In genomic region chr5:81506378-81506777, GRCh38 we compare ENCODE assay signal across 11 cellular contexts.
A peak's percentile ranks its signal among the peaks of the same experiment; 100 is the strongest.
DNase-seq lines count a peak whose midpoint lies in the region; ATAC-seq, FAIRE-seq and TF ChIP-seq lines count a peak whose summit lies in the region.
"Had no signal": no experiment of that assay in that cellular context is flagged by ENCODE, and none has a peak within 500 bp of the region (broad histone marks: within the 10 kb centered on the region; RNA-seq: fewer than 3 reads in every experiment).

No MANE protein-coding gene starts in this region.

- H3K9me3 ChIP-seq in liver (ENCODE audit: control insufficient read depth in 4 of 4, low read length in 3 of 4) (no peaks in the 10 kb centered on the region), HepG2 (ENCODE audit: low read length) (no peaks in the 10 kb centered on the region), esophagus muscularis mucosa (no peaks in the 10 kb centered on the region), mucosa of descending colon (no peaks in the 10 kb centered on the region)
- no peaks in the 10 kb centered on the region for H3K9me3 ChIP-seq in effector memory CD4-positive, alpha-beta T cell (ENCODE audit: control insufficient read depth, low read length)

- no peak for TF ChIP-seq RAD21 in liver (IDR thresholded peaks at IDR 0.05)
- TF ChIP-seq RAD21 in HepG2 (CRISPR knock-in tag; IDR thresholded peaks at IDR 0.05), result no peak

- H3K9me3 Mint-ChIP-seq in HFFc6, result no peaks in the 10 kb centered on the region
- H3K9me3 Mint-ChIP-seq: activated naive CD8-positive, alpha-beta T cell treated with anti-CD3 and anti-CD28 coated beads, Interleukin-2, amount 50 U/mL, for 24 hours had no signal

- no peak overlapping the region for H3K4me2 ChIP-seq in HepG2 (ENCODE audit: low read depth, low read length)

- TF ChIP-seq EP300 in HepG2 (IDR thresholded peaks at IDR 0.05; ENCODE audit: low read depth in 2 of 2, low read length in 2 of 2) (no peak), HepG2 (CRISPR knock-in tag; IDR thresholded peaks at IDR 0.05; ENCODE audit: borderline replicate concordance) (no peak), esophagus muscularis mucosa (IDR thresholded peaks at IDR 0.05) (no peak)

- TF ChIP-seq POLR2A in HepG2 (IDR thresholded peaks at IDR 0.05; ENCODE audit: insufficient read depth in 1 of 2, low read depth in 2 of 2, low read length in 2 of 2) (no peak), esophagus muscularis mucosa (IDR thresholded peaks at IDR 0.05; ENCODE audit: low read depth) (no peak)

- DNase-seq in HepG2 (ENCODE audit: low spot score) (no peak), esophagus muscularis mucosa (ENCODE audit: extremely low spot score) (no peak), HFFc6 (no peak), mucosa of descending colon (no peak)
- DNase-seq in effector memory CD4-positive, alpha-beta T cell, result no peak

- peaks cover 11% of the 10 kb centered on the region for H3K36me3 Mint-ChIP-seq in HFFc6 (ENCODE audit: low read depth)

- no peak for FAIRE-seq in HepG2 (lab: Jason Lieb, UNC)
- FAIRE-seq: urothelium cell line had no signal

- H3K4me1 ChIP-seq in liver (ENCODE audit: control insufficient read depth in 4 of 4, insufficient read depth in 4 of 4, low read length in 3 of 4), result peaks cover 0 to 9% (median 0%) of the 10 kb centered on the region in 4 donors
- no peaks in the 10 kb centered on the region for H3K4me1 ChIP-seq in HepG2 (ENCODE audit: insufficient read depth, low read length)
- H3K4me1 ChIP-seq in esophagus muscularis mucosa, result peaks cover 10 to 25% (median 19%) of the 10 kb centered on the region in 4 donors
- H3K4me1 ChIP-seq in rectal smooth muscle tissue (ENCODE audit: control insufficient read depth, insufficient read depth, low read length), result no peaks in the 10 kb centered on the region
- H3K4me1 ChIP-seq in effector memory CD4-positive, alpha-beta T cell (ENCODE audit: control insufficient read depth, insufficient read depth, low read length, poor library complexity, severe bottlenecking), result no peaks in the 10 kb centered on the region
- no peaks in the 10 kb centered on the region for H3K4me1 ChIP-seq in mucosa of descending colon (ENCODE audit: low read depth)

- H3K27me3 ChIP-seq in liver (ENCODE audit: control insufficient read depth in 4 of 4, insufficient read depth in 4 of 4, low read length in 3 of 4) (no peaks in the 10 kb centered on the region), HepG2 (ENCODE audit: control insufficient read depth in 1 of 2, insufficient read depth in 2 of 2, low read length in 2 of 2) (no peaks in the 10 kb centered on the region), esophagus muscularis mucosa (no peaks in the 10 kb centered on the region), rectal smooth muscle tissue (ENCODE audit: control insufficient read depth, insufficient read depth, low read length) (no peaks in the 10 kb centered on the region)
- no peaks in the 10 kb centered on the region for H3K27me3 ChIP-seq in effector memory CD4-positive, alpha-beta T cell (replicated peaks; ENCODE audit: control insufficient read depth, insufficient read depth, low read length, poor library complexity, severe bottlenecking)

- H3K4me3 Mint-ChIP-seq in HFFc6, result no peak overlapping the region
- H3K4me3 Mint-ChIP-seq: activated naive CD8-positive, alpha-beta T cell treated with anti-CD3 and anti-CD28 coated beads, Interleukin-2, amount 50 U/mL, for 24 hours; activated T-helper 17 cell treated with anti-CD3 and anti-CD28 coated beads, Interleukin-2, amount 50 U/mL, for 72 hours had no signal

- POLR2A ChIA-PET in HepG2 (lab: Yijun Ruan, JAX), result no interaction called here

- WGBS in liver, result 28% methylated on average over 1 of the region's 1 CpG
- WGBS in HepG2 (ENCODE audit: low lambda C conversion rate), result 0% methylated on average over 1 of the region's 1 CpG
- 59% methylated on average over 1 of the region's 1 CpG for WGBS in esophagus muscularis mucosa

- H2AFZ ChIP-seq in HepG2 (ENCODE audit: low read length), result no peak overlapping the region

- CTCF ChIA-PET in HepG2 (lab: Yijun Ruan, JAX; ENCODE audit: low intra/inter-chr PET ratio, low total read pairs), result interaction anchor here (1.6 to 1.9 kb wide), 2 partner anchors 660 to 720 kb away, joined by 7 to 10 read pairs; no protein-coding TSS in a partner anchor

- no TSS peak for BruUV-seq in HepG2 (replicated peaks; lab: Mats Ljungman, UMichigan)

- H3K27ac Mint-ChIP-seq in HFFc6, result no peak overlapping the region; the same call in 1 of the 2 replicates
- H3K27ac Mint-ChIP-seq: activated naive CD8-positive, alpha-beta T cell treated with anti-CD3 and anti-CD28 coated beads, Interleukin-2, amount 50 U/mL, for 24 hours; activated T-helper 17 cell treated with anti-CD3 and anti-CD28 coated beads, Interleukin-2, amount 50 U/mL, for 72 hours had no signal

- intact Hi-C loops in HepG2 (cut with micrococcal nuclease; ENCODE audit: unreplicated experiment) (loop anchor here (2.0 to 10.0 kb wide), 2 partner anchors 82 to 332 kb away; no protein-coding TSS in a partner anchor), esophagus muscularis mucosa (cut with DNase I) (loop anchor here (2.0 to 5.0 kb wide), 2 partner anchors 79 to 346 kb away; no protein-coding TSS in a partner anchor), mucosa of descending colon (cut with DNase I, micrococcal nuclease) (loop anchor here (10.0 kb wide), 2 partner anchors 238 to 348 kb away; no protein-coding TSS in a partner anchor)

- H3K36me3 ChIP-seq in liver (ENCODE audit: control insufficient read depth in 4 of 4, insufficient read depth in 3 of 4, low read depth in 1 of 4, low read length in 3 of 4), result no peaks in the 10 kb centered on the region
- no peaks in the 10 kb centered on the region for H3K36me3 ChIP-seq in HepG2 (replicated peaks in 1 of 2; ENCODE audit: control insufficient read depth in 1 of 2, insufficient read depth in 2 of 2, low read length in 2 of 2)
- H3K36me3 ChIP-seq in esophagus muscularis mucosa, result no peaks in the 10 kb centered on the region
- no peaks in the 10 kb centered on the region for H3K36me3 ChIP-seq in rectal smooth muscle tissue (ENCODE audit: control insufficient read depth, insufficient read depth, low read length)
- no peaks in the 10 kb centered on the region for H3K36me3 ChIP-seq in effector memory CD4-positive, alpha-beta T cell (ENCODE audit: control insufficient read depth, insufficient read depth, low read length)
- no peaks in the 10 kb centered on the region for H3K36me3 ChIP-seq in mucosa of descending colon (ENCODE audit: low read depth)

- H3K9ac ChIP-seq in liver (ENCODE audit: low read depth in 1 of 2, low read length in 2 of 2), result peak overlapping the region; percentile 48 to 88
- H3K9ac ChIP-seq in HepG2 (ENCODE audit: insufficient read depth, low read depth, low read length), result no peak overlapping the region
- H3K9ac ChIP-seq in rectal smooth muscle tissue (ENCODE audit: low read length), result no peak overlapping the region

- ATAC-seq in HepG2, result no peak
- ATAC-seq in HG02610 (IDR thresholded peaks at IDR 0.05; ENCODE audit: unreplicated experiment), result no peak
- ATAC-seq in mucosa of descending colon, result no peak

- H3K4me3 ChIP-seq in liver (ENCODE audit: low read depth in 1 of 3, low read length in 3 of 3), result no peak overlapping the region
- no peak overlapping the region for H3K4me3 ChIP-seq in HepG2 (replicated peaks in 1 of 3; ENCODE audit: insufficient read depth in 1 of 3, low read depth in 2 of 3, low read length in 3 of 3)
- no peak overlapping the region for H3K4me3 ChIP-seq in esophagus muscularis mucosa
- H3K4me3 ChIP-seq in rectal smooth muscle tissue (ENCODE audit: low read length), result no peak overlapping the region
- no peak overlapping the region for H3K4me3 ChIP-seq in effector memory CD4-positive, alpha-beta T cell (ENCODE audit: insufficient read depth, low read depth, low read length, poor library complexity, severe bottlenecking)
- no peak overlapping the region for H3K4me3 ChIP-seq in mucosa of descending colon

- no peaks in the 10 kb centered on the region for H3K79me2 ChIP-seq in HepG2 (ENCODE audit: insufficient read depth, low read length)

- in situ Hi-C loops in HepG2 (cut with HindIII; ENCODE audit: extremely low pct_ligation_motif_present, low pct_unique_long_range_greater_than_20kb), result loop anchor here (5.0 to 25.0 kb wide), 2 partner anchors 331 to 656 kb away; no protein-coding TSS in a partner anchor

- no peak for TF ChIP-seq CTCF in liver (IDR thresholded peaks at IDR 0.05; ENCODE audit: low read depth, low read length, missing input control)
- TF ChIP-seq CTCF in HepG2 (CRISPR knock-in tag; IDR thresholded peaks at IDR 0.05), result no peak
- no peak for TF ChIP-seq CTCF in esophagus muscularis mucosa (IDR thresholded peaks at IDR 0.05)
- no peak for TF ChIP-seq CTCF in HFFc6 (IDR thresholded peaks at IDR 0.05)
- TF ChIP-seq CTCF in mucosa of descending colon (IDR thresholded peaks at IDR 0.05), result no peak

- H3K27ac ChIP-seq in liver (ENCODE audit: low read depth in 1 of 2, low read length in 2 of 2), result peak overlapping the region; percentile 36 to 80
- no peak overlapping the region for H3K27ac ChIP-seq in HepG2 (ENCODE audit: extremely low read length, insufficient read depth, low read length)
- H3K27ac ChIP-seq in esophagus muscularis mucosa (replicated peaks in 1 of 4), result peak overlapping the region in 3 of 4 donors; percentile 8 to 34 (median 29)
- peak overlapping the region; percentile 43 for H3K27ac ChIP-seq in rectal smooth muscle tissue (ENCODE audit: low read depth, low read length)
- no peak overlapping the region for H3K27ac ChIP-seq in effector memory CD4-positive, alpha-beta T cell (ENCODE audit: insufficient read depth, low read length, poor library complexity, severe bottlenecking)

- H3K4me1 Mint-ChIP-seq in HFFc6 (ENCODE audit: low read depth), result peaks cover 11% of the 10 kb centered on the region; the same call in 1 of the 2 replicates
- H3K4me1 Mint-ChIP-seq: activated T-helper 17 cell treated with anti-CD3 and anti-CD28 coated beads, Interleukin-2, amount 50 U/mL, for 72 hours had no signal

- H3K27me3 Mint-ChIP-seq in HFFc6 (ENCODE audit: insufficient read depth), result peaks cover 2% of the 10 kb centered on the region; the same call in 1 of the 2 replicates
- H3K27me3 Mint-ChIP-seq: activated naive CD8-positive, alpha-beta T cell treated with anti-CD3 and anti-CD28 coated beads, Interleukin-2, amount 50 U/mL, for 24 hours; activated T-helper 17 cell treated with anti-CD3 and anti-CD28 coated beads, Interleukin-2, amount 50 U/mL, for 72 hours had no signal

- H4K20me1 ChIP-seq in HepG2 (ENCODE audit: insufficient read depth, low read length), result no peaks in the 10 kb centered on the region

TF ChIP-seq in liver, 16 proteins besides CTCF, POLR2A, EP300 and RAD21 (continues in another document):
- TF ChIP-seq EGR1 (IDR thresholded peaks at IDR 0.05; ENCODE audit: low read depth in 2 of 2) (no peak), YY1 (IDR thresholded peaks at IDR 0.05) (no peak), FOXA2 (IDR thresholded peaks at IDR 0.05) (no peak), TAF1 (conservative IDR thresholded peaks at IDR 0.05) (no peak), SP1 (IDR thresholded peaks at IDR 0.05) (no peak)

TF ChIP-seq in HepG2, 621 proteins besides CTCF, POLR2A, EP300 and RAD21 (continues in another document):
- TF ChIP-seq ARHGAP35 (CRISPR knock-in tag; IDR thresholded peaks at IDR 0.05; ENCODE audit: borderline replicate concordance) (no peak), ZNF292 (CRISPR knock-in tag; IDR thresholded peaks at IDR 0.05; ENCODE audit: borderline replicate concordance, low read depth) (no peak)

Comparison
In these comparisons a context has a peak if more than half of its experiments do, and no peak if none do; other contexts are left out.
1. H3K27ac ChIP-seq: peak in liver (2 of 2), esophagus muscularis mucosa (3 of 4) and rectal smooth muscle tissue (single experiment); none in HepG2 (single experiment) and effector memory CD4-positive, alpha-beta T cell (single experiment).
2. H3K9ac ChIP-seq: peak in liver (2 of 2); none in HepG2 (single experiment) and rectal smooth muscle tissue (single experiment).